ENCODE assay signal across 35 cellular contexts in the genomic region with DNA sequence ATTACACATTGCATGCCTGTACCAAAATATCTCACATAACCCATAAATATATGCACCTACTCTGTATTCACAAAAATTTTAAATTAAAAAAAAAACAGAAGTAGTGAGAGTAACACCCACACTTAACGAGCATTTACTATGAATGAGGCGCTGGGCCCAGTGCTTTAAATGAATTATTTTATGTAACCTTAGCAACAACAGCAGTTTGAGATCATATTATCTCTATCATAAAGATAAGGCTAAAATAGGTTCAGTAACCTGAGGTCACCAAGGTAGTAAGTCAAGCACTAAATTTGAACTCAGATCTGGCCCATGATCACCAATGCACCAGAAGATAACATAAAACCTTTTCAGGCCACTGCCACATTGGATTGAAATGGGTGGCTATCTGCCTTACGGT. TPM values are rescaled to one million over a fixed set of nuclear protein-coding genes. Genes with fewer than 3 reads are reported as not detected.
"Had no signal": no experiment of that assay in that cellular context is flagged by ENCODE, and none has a peak within 500 bp of the region (broad histone marks: within the 10 kb centered on the region; RNA-seq: fewer than 3 reads in every experiment).

No MANE protein-coding gene starts in this region.

- H3K4me3 ChIP-seq: MG63 had no signal

- H3K36me3 ChIP-seq: MG63 had no signal

- DNase-seq: Karpas-422, Kasumi-1, MG63, MM.1S, MV-4-11, NCI-H1048, NCI-H1092, NCI-H1092 treated with DMSO at 0.1 percent for 48 hours, NCI-H1105, NCI-H1105 treated with DMSO at 0.1 percent for 48 hours, NCI-H1417, NCI-H1417 treated with DMSO at 0.1 percent for 48 hours, NCI-H1436, NCI-H1436 treated with DMSO at 0.1 percent for 48 hours, NCI-H146, NCI-H1694, NCI-H1694 treated with DMSO at 0.1 percent for 48 hours, NCI-H187, NCI-H187 treated with DMSO at 0.1 percent for 48 hours, NCI-H1930, NCI-H2029, NCI-H2081, NCI-H2081 treated with DMSO at 0.1 percent for 48 hours, NCI-H2107, NCI-H2171, NCI-H2171 treated with DMSO at 0.1 percent for 48 hours, NCI-H2227 treated with DMSO at 0.1 percent for 48 hours, NCI-H226, NCI-H345, NCI-H446, NCI-H446 treated with DMSO at 0.1 percent for 48 hours, NCI-H510A, NCI-H510A treated with DMSO at 0.1 percent for 48 hours had no signal

- H3K9me3 ChIP-seq: MG63 had no signal

RNA-seq across cellular contexts. Expression of gene PROM1, which starts 5.3 kb away (rescaled TPM):
- total RNA-seq: LHCN-M2, MCF 10A had no signal
